In genomic region chrX:135463937-135464336, GRCh38 we compare ENCODE assay signal across 10 cellular contexts. TPM values are rescaled to one million over a fixed set of nuclear protein-coding genes. Genes with fewer than 3 reads are reported as not detected.
DNase-seq lines count a peak whose midpoint lies in the region; ATAC-seq, FAIRE-seq and TF ChIP-seq lines count a peak whose summit lies in the region.
"Had no signal": no experiment of that assay in that cellular context is flagged by ENCODE, and none has a peak within 500 bp of the region (broad histone marks: within the 10 kb centered on the region; RNA-seq: fewer than 3 reads in every experiment).

No MANE protein-coding gene starts in this region.

- H3K4me1 ChIP-seq in KMS-11 (ENCODE audit: low read depth, poor library complexity, severe bottlenecking) (no peaks in the 10 kb centered on the region), smooth muscle cell (ENCODE audit: low read depth) (no peaks in the 10 kb centered on the region)

- DNase-seq in activated CD4-positive, alpha-beta T cell treated with anti-CD3 and anti-CD28 coated beads, Interleukin-2, amount 10 ng/mL, durations not matched to agents 7 days and 5 days, result peak; percentile 6
- DNase-seq in activated CD4-positive, alpha-beta T cell treated with anti-CD3 and anti-CD28 coated beads, Interleukin-2, amount 50 U/mL, for 1 hour, result no peak
- DNase-seq in bronchial epithelial cell (ENCODE audit: low read depth) (peak; percentile 7), smooth muscle cell (lab: John Stamatoyannopoulos, UW; ENCODE audit: unreplicated experiment) (no peak), activated gamma-delta T cell (lab: John Stamatoyannopoulos, UW) (no peak), GM19238 (ENCODE audit: insufficient read length, low spot score) (no peak)
- DNase-seq: activated T-cell treated with anti-CD3 and anti-CD28 coated beads, Interleukin-2, amount 50 U/mL, for 1 hour; naive B cell had no signal

- no peak for ATAC-seq in HG03135 (IDR thresholded peaks at IDR 0.05; ENCODE audit: unreplicated experiment)

- WGBS in smooth muscle cell (ENCODE audit: low lambda C conversion rate), result 77% methylated on average over 2 of the region's 2 CpGs

- no peaks in the 10 kb centered on the region for H3K9me3 ChIP-seq in smooth muscle cell (replicated peaks; ENCODE audit: low read depth)

- peaks cover 3% of the 10 kb centered on the region for H3K27me3 Mint-ChIP-seq in activated CD4-positive, alpha-beta T cell treated with anti-CD3 and anti-CD28 coated beads, Interleukin-2, amount 10 ng/mL, durations not matched to agents 7 days and 5 days

- FAIRE-seq in bronchial epithelial cell (lab: Jason Lieb, UNC), result peak; percentile 18

- H3K4me3 ChIP-seq in KMS-11 (IDR thresholded peaks at IDR 0.05; ENCODE audit: insufficient read depth, low read depth, low read length) (no peak overlapping the region), bronchial epithelial cell (ENCODE audit: low read depth, low read length) (no peak overlapping the region), smooth muscle cell (no peak overlapping the region)

- H3K79me2 ChIP-seq in KMS-11 (ENCODE audit: insufficient read depth, low read depth) (no peaks in the 10 kb centered on the region), smooth muscle cell (ENCODE audit: low read depth) (no peaks in the 10 kb centered on the region)

- H3K9ac ChIP-seq in KMS-11 (no peak overlapping the region), smooth muscle cell (ENCODE audit: low read depth) (no peak overlapping the region)

- no peak overlapping the region for H3K27ac Mint-ChIP-seq in activated CD4-positive, alpha-beta T cell treated with anti-CD3 and anti-CD28 coated beads, Interleukin-2, amount 10 ng/mL, durations not matched to agents 7 days and 5 days

- no peaks in the 10 kb centered on the region for H3K27me3 ChIP-seq in KMS-11 (ENCODE audit: insufficient read depth, low read depth)
- no peaks in the 10 kb centered on the region for H3K27me3 ChIP-seq in bronchial epithelial cell (ENCODE audit: control insufficient read depth, insufficient read depth, low read length)
- no peaks in the 10 kb centered on the region for H3K27me3 ChIP-seq in smooth muscle cell (ENCODE audit: low read depth)

- no peak overlapping the region for H2AFZ ChIP-seq in KMS-11 (ENCODE audit: low read depth)
- no peak overlapping the region for H2AFZ ChIP-seq in smooth muscle cell (ENCODE audit: low read depth)

- H3K4me2 ChIP-seq in KMS-11 (no peak overlapping the region), smooth muscle cell (no peak overlapping the region)

- no peaks in the 10 kb centered on the region for H3K4me1 Mint-ChIP-seq in activated CD4-positive, alpha-beta T cell treated with anti-CD3 and anti-CD28 coated beads, Interleukin-2, amount 10 ng/mL, durations not matched to agents 7 days and 5 days
- H3K4me1 Mint-ChIP-seq: naive B cell had no signal

- no peaks in the 10 kb centered on the region for H3K9me3 Mint-ChIP-seq in activated CD4-positive, alpha-beta T cell treated with anti-CD3 and anti-CD28 coated beads, Interleukin-2, amount 10 ng/mL, durations not matched to agents 7 days and 5 days
- H3K9me3 Mint-ChIP-seq: naive B cell had no signal

- H3K36me3 ChIP-seq in KMS-11 (ENCODE audit: insufficient read depth), result no peaks in the 10 kb centered on the region
- H3K36me3 ChIP-seq in bronchial epithelial cell (ENCODE audit: control insufficient read depth, insufficient read depth, low read length), result no peaks in the 10 kb centered on the region
- H3K36me3 ChIP-seq in smooth muscle cell (ENCODE audit: low read depth), result no peaks in the 10 kb centered on the region

- H3K27ac ChIP-seq in KMS-11 (no peak overlapping the region), smooth muscle cell (ENCODE audit: low read depth) (no peak overlapping the region)

- no peaks in the 10 kb centered on the region for H3F3A ChIP-seq in smooth muscle cell (ENCODE audit: low read depth)

- H4K20me1 ChIP-seq in KMS-11 (ENCODE audit: insufficient read depth), result no peaks in the 10 kb centered on the region
- no peaks in the 10 kb centered on the region for H4K20me1 ChIP-seq in smooth muscle cell (ENCODE audit: low read depth)

- CTCF ChIA-PET in activated CD4-positive, alpha-beta T cell treated with anti-CD3 and anti-CD28 coated beads, Interleukin-2, amount 10 ng/mL, durations not matched to agents 7 days and 5 days (lab: Charles Lee), result interaction anchor here (0.9 to 1.4 kb wide), 4 partner anchors 11 to 145 kb away, joined by 3 to 4 read pairs (median 3); no protein-coding TSS in a partner anchor

- no peaks in the 10 kb centered on the region for H3K36me3 Mint-ChIP-seq in activated CD4-positive, alpha-beta T cell treated with anti-CD3 and anti-CD28 coated beads, Interleukin-2, amount 10 ng/mL, durations not matched to agents 7 days and 5 days (ENCODE audit: low read depth)
- H3K36me3 Mint-ChIP-seq: naive B cell had no signal

- no peak overlapping the region for H3K4me3 Mint-ChIP-seq in activated CD4-positive, alpha-beta T cell treated with anti-CD3 and anti-CD28 coated beads, Interleukin-2, amount 10 ng/mL, durations not matched to agents 7 days and 5 days
- H3K4me3 Mint-ChIP-seq: naive B cell had no signal

- TF ChIP-seq CTCF in KMS-11 (conservative IDR thresholded peaks at IDR 0.05; ENCODE audit: low read depth, low read length), result peak; percentile 23; the same call in 1 of the 2 replicates
- TF ChIP-seq CTCF in bronchial epithelial cell (IDR thresholded peaks at IDR 0.05; ENCODE audit: insufficient read depth, low read length, severe bottlenecking), result peak; percentile 28
- TF ChIP-seq CTCF in smooth muscle cell (IDR thresholded peaks at IDR 0.05; ENCODE audit: borderline replicate concordance, insufficient read depth, poor library complexity, severe bottlenecking), result peak; percentile 6

- POLR2A ChIA-PET in activated CD4-positive, alpha-beta T cell treated with anti-CD3 and anti-CD28 coated beads, Interleukin-2, amount 10 ng/mL, durations not matched to agents 7 days and 5 days (lab: Charles Lee), result no interaction called here

RNA-seq across cellular contexts. Expression of gene SMIM10L2A, which starts 42.2 kb away (rescaled TPM):
- under 1 TPM; 0.56 to 0.60 TPM for total RNA-seq in activated CD4-positive, alpha-beta T cell treated with anti-CD3 and anti-CD28 coated beads, Interleukin-2, amount 10 ng/mL, durations not matched to agents 7 days and 5 days
- total RNA-seq in bronchial epithelial cell (2.1 and 3.8 TPM in 2 replicates), smooth muscle cell (0.45 and 1.7 TPM in 2 replicates)
- 1.5 and 1.6 TPM in 2 replicates for polyA plus RNA-seq in smooth muscle cell

RNA-seq across cellular contexts. Expression of gene INTS6L, which starts 56.5 kb away (rescaled TPM):
- 10 to 100 TPM; 30.1 to 32.5 TPM for total RNA-seq in activated CD4-positive, alpha-beta T cell treated with anti-CD3 and anti-CD28 coated beads, Interleukin-2, amount 10 ng/mL, durations not matched to agents 7 days and 5 days
- 3.2 TPM in 2 replicates for total RNA-seq in bronchial epithelial cell
- total RNA-seq in smooth muscle cell, result 19.6 and 20.5 TPM in 2 replicates
- 4.9 and 7.7 TPM in 2 replicates for polyA plus RNA-seq in smooth muscle cell

Comparison
In these comparisons a context has a peak if more than half of its experiments do, and no peak if none do; other contexts are left out.
1. DNase-seq: peak in activated CD4-positive, alpha-beta T cell treated with anti-CD3 and anti-CD28 coated beads, Interleukin-2, amount 10 ng/mL, durations not matched to agents 7 days and 5 days (single experiment) and bronchial epithelial cell (single experiment); none in activated CD4-positive, alpha-beta T cell treated with anti-CD3 and anti-CD28 coated beads, Interleukin-2, amount 50 U/mL, for 1 hour (single experiment), smooth muscle cell (single experiment), activated gamma-delta T cell (single experiment) and GM19238 (single experiment).
2. Peak in every context shown above with its lines, with median percentiles within 50 percentile points of each other: CTCF ChIP-seq.